In the genomic region with DNA sequence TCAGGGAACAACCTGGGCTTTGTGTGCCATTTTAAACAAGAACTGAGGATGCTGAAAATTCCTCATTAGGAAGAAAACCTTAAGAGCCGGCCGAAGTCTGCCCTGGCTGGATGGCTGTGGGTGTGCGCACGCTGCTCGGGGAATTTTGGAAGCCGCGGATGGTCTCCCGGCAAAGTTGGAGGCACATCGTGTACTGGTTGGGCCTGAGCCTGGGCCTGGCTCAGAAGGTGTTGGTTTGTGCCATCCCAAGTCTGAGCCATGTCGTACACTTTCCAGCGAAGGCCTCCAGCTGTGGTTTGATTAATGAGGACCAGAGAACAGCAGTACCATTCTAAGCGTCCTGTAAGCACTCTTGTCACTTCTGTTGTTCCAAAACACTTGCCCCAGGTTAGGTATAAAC, we compare ENCODE assay signal across 17 cellular contexts.
A peak's percentile ranks its signal among the peaks of the same experiment; 100 is the strongest.
DNase-seq lines count a peak whose midpoint lies in the region; ATAC-seq and TF ChIP-seq lines count a peak whose summit lies in the region.
"Had no signal": no experiment of that assay in that cellular context is flagged by ENCODE, and none has a peak within 500 bp of the region (broad histone marks: within the 10 kb centered on the region; RNA-seq: fewer than 3 reads in every experiment).

No MANE protein-coding gene starts in this region.

- DNase-seq in chondrocyte (ENCODE audit: low spot score) (peak; percentile 68), right cardiac atrium (peak; percentile 77 to 91 (median 84)), posterior vena cava (ENCODE audit: low spot score) (peak; percentile 91), transverse colon (peak; percentile 10), NCI-H146 (lab: John Stamatoyannopoulos, UW) (no peak), hepatic stellate cell (ENCODE audit: low spot score) (no peak)
- DNase-seq: activated B cell treated with CpG ODN at 0.5 μM for 24 hours; activated naive CD8-positive, alpha-beta T cell treated with anti-CD3 and anti-CD28 coated beads for 36 hours; Calu3; central memory CD4-positive, alpha-beta T cell; NCI-H2081 treated with DMSO at 0.1 percent for 48 hours; NCI-H524 had no signal

- ATAC-seq in right cardiac atrium: peak; percentile 71 to 85
- no peak for ATAC-seq in HG03460 (IDR thresholded peaks at IDR 0.05; ENCODE audit: unreplicated experiment)
- no peak for ATAC-seq in GM18502 (IDR thresholded peaks at IDR 0.05; ENCODE audit: poor library complexity, unreplicated experiment)
- ATAC-seq: GM12878; natural killer cell treated with Interleukin-12 subunit alpha and Interleukin-12 subunit beta and Interleukin-15 and Interleukin-18, amount 100 ng/mL, for 72 hours had no signal

- peak overlapping the region; percentile 49 for H3K27ac Mint-ChIP-seq in chondrocyte (ENCODE audit: unreplicated experiment)
- H3K27ac Mint-ChIP-seq: activated B cell treated with CpG ODN at 0.5 μM for 24 hours; activated naive CD8-positive, alpha-beta T cell treated with anti-CD3 and anti-CD28 coated beads for 36 hours; natural killer cell treated with Interleukin-12 subunit alpha and Interleukin-12 subunit beta and Interleukin-15 and Interleukin-18, amount 100 ng/mL, for 72 hours; T-helper 2 cell treated with Interferon-gamma antibody and Interleukin-4, amounts not matched to agents 5 μg/mL and 100 μg/mL, for 36 hours had no signal

- no peak overlapping the region for H3K4me3 Mint-ChIP-seq in chondrocyte (ENCODE audit: unreplicated experiment)
- H3K4me3 Mint-ChIP-seq: activated B cell treated with CpG ODN at 0.5 μM for 24 hours; activated naive CD8-positive, alpha-beta T cell treated with anti-CD3 and anti-CD28 coated beads for 36 hours; natural killer cell treated with Interleukin-12 subunit alpha and Interleukin-12 subunit beta and Interleukin-15 and Interleukin-18, amount 100 ng/mL, for 72 hours; T-helper 2 cell treated with Interferon-gamma antibody and Interleukin-4, amounts not matched to agents 5 μg/mL and 100 μg/mL, for 36 hours had no signal

- no peaks in the 10 kb centered on the region for H3K27me3 Mint-ChIP-seq in chondrocyte (ENCODE audit: low read depth)

- no peak for TF ChIP-seq CTCF in chondrocyte (IDR thresholded peaks at IDR 0.05)
- TF ChIP-seq CTCF in transverse colon (IDR thresholded peaks at IDR 0.05): no peak

- H3K27ac ChIP-seq in right cardiac atrium (ENCODE audit: low read length) (peak overlapping the region; percentile 31), transverse colon (peak overlapping the region in 3 of 4 donors; percentile 41 to 46 (median 46))

- 61% methylated on average over 12 of the region's 12 CpGs for WGBS in right cardiac atrium
- 77% methylated on average over 12 of the region's 12 CpGs; no CpG with 5 or more reads in 1 of the 2 donors for WGBS in transverse colon (ENCODE audit: low coverage in 1 of 2), 2 donors

- H3K9me3 ChIP-seq in right cardiac atrium (ENCODE audit: control insufficient read depth, low read length): no peaks in the 10 kb centered on the region
- H3K9me3 ChIP-seq in transverse colon: no peaks in the 10 kb centered on the region

- intact Hi-C loops in right cardiac atrium (cut with DNase I): no loop called here
- intact Hi-C loops in posterior vena cava (cut with DNase I): loop anchor here in 1 of 2 donors (5.0 kb wide), 1 partner anchor 587 kb away; no protein-coding TSS in a partner anchor
- intact Hi-C loops in transverse colon (cut with DNase I; ENCODE audit: low total_unique reads): no loop called here

- TF ChIP-seq POLR2A in transverse colon (IDR thresholded peaks at IDR 0.05): no peak

- H3K36me3 ChIP-seq in transverse colon: no peaks in the 10 kb centered on the region

- in situ Hi-C loops in transverse colon (cut with MboI; ENCODE audit: low pct_ligation_motif_present in 1 of 4, low pct_unique_long_range_greater_than_20kb in 1 of 4, low sequenced_read_pairs in 3 of 4): no loop called here

- H3K27me3 ChIP-seq in right cardiac atrium (ENCODE audit: control insufficient read depth, insufficient read depth) (no peaks in the 10 kb centered on the region), transverse colon (no peaks in the 10 kb centered on the region)

- TF ChIP-seq EP300 in transverse colon (IDR thresholded peaks at IDR 0.05; ENCODE audit: low read depth): no peak

- peaks cover 48% of the 10 kb centered on the region for H3K4me1 Mint-ChIP-seq in chondrocyte (ENCODE audit: low read depth)
- H3K4me1 Mint-ChIP-seq: activated B cell treated with CpG ODN at 0.5 μM for 24 hours had no signal

- H3K4me1 ChIP-seq in right cardiac atrium (ENCODE audit: control insufficient read depth, insufficient read depth, low read length) (peaks cover 3% of the 10 kb centered on the region), transverse colon (peaks cover 0 to 15% (median 9%) of the 10 kb centered on the region in 4 donors)

- no peaks in the 10 kb centered on the region for H3K9me3 Mint-ChIP-seq in chondrocyte (ENCODE audit: low read depth)
- H3K9me3 Mint-ChIP-seq: activated B cell treated with CpG ODN at 0.5 μM for 24 hours; activated naive CD8-positive, alpha-beta T cell treated with anti-CD3 and anti-CD28 coated beads for 36 hours; natural killer cell treated with Interleukin-12 subunit alpha and Interleukin-12 subunit beta and Interleukin-15 and Interleukin-18, amount 100 ng/mL, for 72 hours; T-helper 2 cell treated with Interferon-gamma antibody and Interleukin-4, amounts not matched to agents 5 μg/mL and 100 μg/mL, for 36 hours had no signal

- H3K36me3 Mint-ChIP-seq in chondrocyte (ENCODE audit: low read depth): peaks cover 44% of the 10 kb centered on the region
- H3K36me3 Mint-ChIP-seq: activated naive CD8-positive, alpha-beta T cell treated with anti-CD3 and anti-CD28 coated beads for 36 hours; natural killer cell treated with Interleukin-12 subunit alpha and Interleukin-12 subunit beta and Interleukin-15 and Interleukin-18, amount 100 ng/mL, for 72 hours had no signal

- no peak overlapping the region for H3K4me3 ChIP-seq in right cardiac atrium (ENCODE audit: low read length)
- H3K4me3 ChIP-seq in transverse colon: no peak overlapping the region
- H3K4me3 ChIP-seq: GM12878 had no signal

Comparison
In these comparisons a context has a peak if more than half of its experiments do, and no peak if none do; other contexts are left out.
1. DNase-seq: peak in chondrocyte (single experiment), right cardiac atrium (3 of 3), posterior vena cava (single experiment) and transverse colon (single experiment); none in NCI-H146 (single experiment) and hepatic stellate cell (single experiment).
2. ATAC-seq: peak in right cardiac atrium (2 of 2); none in HG03460 (single experiment) and GM18502 (single experiment).